ENCODE assay signal across 8 cellular contexts in genomic region chr1:227788279-227789041, GRCh38. TPM values are rescaled to one million over a fixed set of nuclear protein-coding genes. Genes with fewer than 3 reads are reported as not detected.
DNase-seq lines count a peak whose midpoint lies in the region; ATAC-seq and TF ChIP-seq lines count a peak whose summit lies in the region.

No MANE protein-coding gene starts in this region.

- H3K9ac ChIP-seq in mammary epithelial cell (ENCODE audit: insufficient read depth, low read length): peak overlapping the region; percentile 71

- BruUV-seq in mammary epithelial cell (replicated peaks; lab: Mats Ljungman, UMichigan): no TSS peak

- intact Hi-C loops in mammary epithelial cell (cut with micrococcal nuclease) (loop anchor here (1.0 to 5.0 kb wide), 3 partner anchors 109 to 299 kb away; no protein-coding TSS in a partner anchor), right lobe of liver (cut with DNase I) (no loop called here)

- H3K4me2 ChIP-seq in mammary epithelial cell (ENCODE audit: insufficient read depth, low read depth, low read length): peak overlapping the region; percentile 84

- H3K4me3 ChIP-seq in Peyer's patch (peak overlapping the region; percentile 52 to 74 (median 60)), mammary epithelial cell (replicated peaks in 1 of 3; ENCODE audit: insufficient read depth in 1 of 3, low read depth in 2 of 3, low read length in 3 of 3) (peak overlapping the region; percentile 32 to 84 (median 69)), right lobe of liver (peak overlapping the region; percentile 49 to 66 (median 58))

- in situ Hi-C loops in mammary epithelial cell (cut with MboI; ENCODE audit: low sequenced_read_pairs in 2 of 2): no loop called here

- H3K79me2 ChIP-seq in mammary epithelial cell (ENCODE audit: insufficient read depth, low read length): peaks cover 7% of the 10 kb centered on the region

- no peaks in the 10 kb centered on the region for H3K36me3 ChIP-seq in Peyer's patch
- no peaks in the 10 kb centered on the region for H3K36me3 ChIP-seq in mammary epithelial cell (ENCODE audit: insufficient read depth, low read length)
- no peaks in the 10 kb centered on the region for H3K36me3 ChIP-seq in right lobe of liver

- H3K4me1 ChIP-seq in Peyer's patch (peaks cover 0 to 24% (median 15%) of the 10 kb centered on the region in 4 donors), mammary epithelial cell (ENCODE audit: insufficient read depth, low read length) (peaks cover 22% of the 10 kb centered on the region), right lobe of liver (peaks cover 0 to 12% (median 5%) of the 10 kb centered on the region in 4 donors)

- WGBS in mammary epithelial cell (ENCODE audit: low coverage, missing lambda C conversion rate): 6% methylated on average over 10 of the region's 67 CpGs
- WGBS in right lobe of liver (ENCODE audit: insufficient coverage, low coverage, low lambda C conversion rate, missing lambda C conversion rate): 0% methylated on average over 2 of the region's 67 CpGs

- no peak for TF ChIP-seq POLR2A in Peyer's patch (IDR thresholded peaks at IDR 0.05)
- no peak for TF ChIP-seq POLR2A in right lobe of liver (IDR thresholded peaks at IDR 0.05)

- H3K27me3 ChIP-seq in Peyer's patch (no peaks in the 10 kb centered on the region), mammary epithelial cell (ENCODE audit: insufficient read depth, low read length) (no peaks in the 10 kb centered on the region), right lobe of liver (no peaks in the 10 kb centered on the region)

- ATAC-seq in GM21423 (IDR thresholded peaks at IDR 0.05; ENCODE audit: unreplicated experiment) (peak; percentile 59), HG03571 (IDR thresholded peaks at IDR 0.05; ENCODE audit: unreplicated experiment) (peak; percentile 54), right lobe of liver (peak; percentile 67 to 74 (median 70))
- ATAC-seq in stimulated activated naive CD8-positive, alpha-beta T cell treated with anti-CD3 and anti-CD28 coated beads, Interleukin-15, Interleukin-2, amounts not matched to agents 100 U/mL and 50 U/mL, for 24 hours: peak; percentile 51

- peak overlapping the region; percentile 30 to 77 (median 66) for H3K27ac ChIP-seq in Peyer's patch
- H3K27ac ChIP-seq in mammary epithelial cell (ENCODE audit: insufficient read depth, low read depth, low read length): peak overlapping the region; percentile 21
- no peak overlapping the region for H3K27ac ChIP-seq in right lobe of liver

- peak; percentile 70 for DNase-seq in ELR (ENCODE audit: low read depth)
- DNase-seq in Peyer's patch: peak in 1 of 3 donors; percentile 32
- peak; percentile 68 for DNase-seq in mammary epithelial cell
- DNase-seq in right lobe of liver: peak in 2 of 3 donors; percentile 60 to 81
- peak; percentile 74 for DNase-seq in stimulated activated naive CD8-positive, alpha-beta T cell treated with anti-CD3 and anti-CD28 coated beads, Interleukin-15, Interleukin-2, amounts not matched to agents 100 U/mL and 50 U/mL, for 24 hours
- no peak for DNase-seq in dedifferentiated amniotic fluid mesenchymal stem cell (ENCODE audit: extremely low spot score)

- H4K20me1 ChIP-seq in mammary epithelial cell (ENCODE audit: insufficient read depth, low read length): no peaks in the 10 kb centered on the region

- H3K9me3 ChIP-seq in Peyer's patch (no peaks in the 10 kb centered on the region), mammary epithelial cell (replicated peaks; ENCODE audit: insufficient read depth, low read length) (no peaks in the 10 kb centered on the region), right lobe of liver (no peaks in the 10 kb centered on the region)

- dilution Hi-C loops in mammary epithelial cell (cut with HindIII; ENCODE audit: low sequenced_read_pairs): no loop called here

- no peak for TF ChIP-seq CTCF in Peyer's patch (IDR thresholded peaks at IDR 0.05)
- no peak for TF ChIP-seq CTCF in mammary epithelial cell (conservative IDR thresholded peaks at IDR 0.05 in 1 of 2, IDR thresholded peaks at IDR 0.05 in 1 of 2; ENCODE audit: extremely low read depth in 1 of 2, insufficient read depth in 1 of 2, low read depth in 1 of 2, low read length in 2 of 2)
- TF ChIP-seq CTCF in right lobe of liver (IDR thresholded peaks at IDR 0.05): no peak

- CTCF ChIA-PET in mammary epithelial cell (lab: Charles Lee; ENCODE audit: low non-redundant PET): no interaction called here

- peak overlapping the region; percentile 82 for H2AFZ ChIP-seq in mammary epithelial cell (ENCODE audit: low read depth, low read length)

RNA-seq across cellular contexts. Expression of gene PRSS38, which starts 27.0 kb away (rescaled TPM):
- not detected for total RNA-seq in Peyer's patch
- not detected for total RNA-seq in mammary epithelial cell
- not detected for polyA plus RNA-seq in mammary epithelial cell
- polyA minus RNA-seq in mammary epithelial cell: not detected
- not detected for total RNA-seq in right lobe of liver

RNA-seq across cellular contexts. Expression of gene SNAP47, which starts 53.2 kb away (rescaled TPM):
- total RNA-seq in Peyer's patch (10 to 100 TPM; 25.7 to 71.0 (median 38.4) TPM), mammary epithelial cell (10 to 100 TPM; 24.9 to 41.7 TPM), right lobe of liver (10 to 100 TPM; 15.2 to 32.5 (median 24.8) TPM)
- polyA plus RNA-seq in mammary epithelial cell: 32.8 TPM
- 35.3 TPM for polyA minus RNA-seq in mammary epithelial cell

RNA-seq across cellular contexts. Expression of gene JMJD4, which starts 53.4 kb away (rescaled TPM):
- total RNA-seq in Peyer's patch: 10 to 100 TPM; 14.9 to 28.4 (median 20.7) TPM
- 10 to 100 TPM; 20.9 to 24.7 TPM for total RNA-seq in mammary epithelial cell
- 21.1 TPM for polyA plus RNA-seq in mammary epithelial cell
- 26.3 TPM for polyA minus RNA-seq in mammary epithelial cell
- total RNA-seq in right lobe of liver: 10 to 100 TPM in 2 of 6 experiments, 1 to 10 TPM in 4; 7.2 to 17.7 (median 9.5) TPM

Comparison
In these comparisons a context has a peak if more than half of its experiments do, and no peak if none do; other contexts are left out.
1. H3K27ac ChIP-seq: peak in Peyer's patch (4 of 4) and mammary epithelial cell (single experiment); none in right lobe of liver (0 of 3).
2. Peak in every context shown above with its lines, with median percentiles within 50 percentile points of each other: ATAC-seq and H3K4me3 ChIP-seq.